ENCODE assay signal across 1 cellular context in the genomic region with DNA sequence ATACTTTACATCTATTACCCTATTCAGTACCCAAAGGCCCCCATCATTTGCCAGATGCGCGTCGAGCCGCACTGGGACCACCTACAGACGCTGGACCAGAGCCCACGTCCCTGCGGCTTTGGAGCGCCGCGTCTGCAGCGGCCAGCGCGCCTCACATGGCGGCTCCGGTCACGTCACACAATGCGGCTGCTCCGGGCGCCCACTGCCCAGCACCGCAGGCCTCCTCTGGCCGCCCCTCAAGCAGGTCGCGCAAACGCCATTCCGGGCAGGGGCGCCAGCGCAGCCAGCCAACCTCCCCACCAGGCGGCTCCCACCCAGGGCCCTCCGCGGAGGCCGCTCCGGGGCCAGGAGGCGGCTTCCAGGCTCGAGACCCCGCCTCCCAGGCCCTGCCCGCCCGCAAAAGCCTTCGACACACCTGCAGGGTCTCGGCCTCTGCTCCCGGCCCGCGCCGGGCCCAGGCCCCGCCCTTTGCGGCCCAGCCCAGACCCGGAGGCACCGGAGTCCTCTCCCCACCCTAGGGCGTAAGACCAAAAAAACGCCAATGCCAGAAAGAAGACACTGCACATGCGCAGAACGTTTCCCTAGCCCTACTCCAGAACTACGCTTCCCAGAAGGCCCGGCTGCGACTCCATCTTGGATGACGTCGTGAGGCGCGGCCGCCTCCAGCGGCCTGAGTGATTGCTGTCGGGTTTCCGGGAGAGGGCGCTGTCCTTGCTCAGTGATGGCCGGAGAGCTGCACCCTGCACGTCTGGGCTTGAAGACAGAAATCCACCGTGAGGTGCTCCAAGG.
TF ChIP-seq lines count a peak whose summit lies in the region.

TSS of gene ZNF25 (minus strand) at position 557 of the 789 bp plus-strand sequence. CDS start 4,925 bp downstream, outside the sequence.

TF ChIP-seq in HepG2, 621 proteins besides CTCF, POLR2A, EP300 and RAD21 (continued from another document and continues in another):
- TF ChIP-seq, protein P1, sequence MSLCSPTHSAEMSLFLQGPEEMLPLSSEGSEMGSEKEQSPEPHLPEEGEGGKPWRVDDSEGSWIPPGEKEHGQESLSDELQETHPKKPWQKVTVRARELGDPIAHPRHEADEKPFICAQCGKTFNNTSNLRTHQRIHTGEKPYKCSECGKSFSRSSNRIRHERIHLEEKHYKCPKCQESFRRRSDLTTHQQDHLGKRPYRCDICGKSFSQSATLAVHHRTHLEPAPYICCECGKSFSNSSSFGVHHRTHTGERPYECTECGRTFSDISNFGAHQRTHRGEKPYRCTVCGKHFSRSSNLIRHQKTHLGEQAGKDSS (CRISPR knock-in tag; IDR thresholded peaks at IDR 0.05; ENCODE audit: borderline replicate concordance, low read depth), result peak; percentile 32; the same call in 1 of the 2 replicates
- TF ChIP-seq TRIM24 (CRISPR knock-in tag; IDR thresholded peaks at IDR 0.05) (no peak), ZNF768 (CRISPR knock-in tag; IDR thresholded peaks at IDR 0.05) (peak; percentile 65; the same call in 1 of the 2 replicates), ATM (IDR thresholded peaks at IDR 0.05; ENCODE audit: borderline replicate concordance) (no peak), XRCC5 (optimal IDR thresholded peaks at IDR 0.05; ENCODE audit: low read length) (peak; percentile 95), ZNF512 (CRISPR knock-in tag; IDR thresholded peaks at IDR 0.05) (no peak), ZNF383 (CRISPR knock-in tag; IDR thresholded peaks at IDR 0.05; ENCODE audit: borderline replicate concordance) (0 out of 2 replicates have a peak, but pooled peaks have one; percentile 55), ZNF564 (CRISPR knock-in tag; IDR thresholded peaks at IDR 0.05) (no peak; the same call in 1 of the 2 replicates), CCAR2 (optimal IDR thresholded peaks at IDR 0.05; ENCODE audit: low read depth, low read length) (no peak), TBX3 (IDR thresholded peaks at IDR 0.05; ENCODE audit: borderline replicate concordance) (no peak), ZKSCAN8 (CRISPR knock-in tag; IDR thresholded peaks at IDR 0.05; ENCODE audit: borderline replicate concordance) (no peak), ELF1 (CRISPR knock-in tag; IDR thresholded peaks at IDR 0.05) (no peak), TFE3 (CRISPR knock-in tag; IDR thresholded peaks at IDR 0.05) (no peak), HOXD1 (CRISPR knock-in tag; IDR thresholded peaks at IDR 0.05) (peak; percentile 89), HOXA7 (CRISPR knock-in tag; IDR thresholded peaks at IDR 0.05) (no peak), CREB3 (CRISPR knock-in tag; IDR thresholded peaks at IDR 0.05) (peak; percentile 30; the same call in 1 of the 2 replicates), NFE2 (CRISPR knock-in tag; IDR thresholded peaks at IDR 0.05) (no peak), TCF7L2 (IDR thresholded peaks at IDR 0.05; ENCODE audit: low read depth, low read length) (no peak), ERF (CRISPR knock-in tag; IDR thresholded peaks at IDR 0.05) (peak; percentile 68; the same call in 1 of the 2 replicates), ZSCAN31 (CRISPR knock-in tag; IDR thresholded peaks at IDR 0.05; ENCODE audit: low read depth) (peak; percentile 87; the same call in 1 of the 2 replicates), CC2D1A (CRISPR knock-in tag; IDR thresholded peaks at IDR 0.05) (no peak), ISX (CRISPR knock-in tag; conservative IDR thresholded peaks at IDR 0.05) (0 out of 2 replicates have a peak, but pooled peaks have one; percentile 16), ZNF333 (CRISPR knock-in tag; IDR thresholded peaks at IDR 0.05; ENCODE audit: borderline replicate concordance) (no peak), ZFP36L1 (CRISPR knock-in tag; IDR thresholded peaks at IDR 0.05) (0 out of 2 replicates have a peak, but pooled peaks have one; percentile 86), HDAC6 (IDR thresholded peaks at IDR 0.05; ENCODE audit: low read depth, low read length) (no peak), ATF7 (IDR thresholded peaks at IDR 0.05) (peak; percentile 75), ATF7 (CRISPR knock-in tag; IDR thresholded peaks at IDR 0.05) (peak; percentile 91), ZEB1 (IDR thresholded peaks at IDR 0.05; ENCODE audit: insufficient replicate concordance, low read depth) (peak; percentile 79), ONECUT2 (CRISPR knock-in tag; IDR thresholded peaks at IDR 0.05) (no peak), ZKSCAN1 (IDR thresholded peaks at IDR 0.05; ENCODE audit: low read length) (no peak), PLRG1 (conservative IDR thresholded peaks at IDR 0.05) (no peak), NFYB (CRISPR knock-in tag; IDR thresholded peaks at IDR 0.05) (0 out of 2 replicates have a peak, but pooled peaks have one; percentile 7), SMC3 (IDR thresholded peaks at IDR 0.05; ENCODE audit: low read length) (peak; percentile 51), REXO4 (CRISPR knock-in tag; IDR thresholded peaks at IDR 0.05; ENCODE audit: borderline replicate concordance) (no peak), SIN3B (IDR thresholded peaks at IDR 0.05; ENCODE audit: low read length) (no peak), KLF16 (CRISPR knock-in tag; IDR thresholded peaks at IDR 0.05) (peak in 1 of 2 experiments; percentile 79; a peak in 1 of 4 replicates), ATRX (CRISPR knock-in tag; IDR thresholded peaks at IDR 0.05; ENCODE audit: borderline replicate concordance) (no peak)
- TF ChIP-seq, protein P2, sequence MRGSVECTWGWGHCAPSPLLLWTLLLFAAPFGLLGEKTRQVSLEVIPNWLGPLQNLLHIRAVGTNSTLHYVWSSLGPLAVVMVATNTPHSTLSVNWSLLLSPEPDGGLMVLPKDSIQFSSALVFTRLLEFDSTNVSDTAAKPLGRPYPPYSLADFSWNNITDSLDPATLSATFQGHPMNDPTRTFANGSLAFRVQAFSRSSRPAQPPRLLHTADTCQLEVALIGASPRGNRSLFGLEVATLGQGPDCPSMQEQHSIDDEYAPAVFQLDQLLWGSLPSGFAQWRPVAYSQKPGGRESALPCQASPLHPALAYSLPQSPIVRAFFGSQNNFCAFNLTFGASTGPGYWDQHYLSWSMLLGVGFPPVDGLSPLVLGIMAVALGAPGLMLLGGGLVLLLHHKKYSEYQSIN (CRISPR knock-in tag; IDR thresholded peaks at IDR 0.05; ENCODE audit: borderline replicate concordance), result no peak
- TF ChIP-seq, protein P3, sequence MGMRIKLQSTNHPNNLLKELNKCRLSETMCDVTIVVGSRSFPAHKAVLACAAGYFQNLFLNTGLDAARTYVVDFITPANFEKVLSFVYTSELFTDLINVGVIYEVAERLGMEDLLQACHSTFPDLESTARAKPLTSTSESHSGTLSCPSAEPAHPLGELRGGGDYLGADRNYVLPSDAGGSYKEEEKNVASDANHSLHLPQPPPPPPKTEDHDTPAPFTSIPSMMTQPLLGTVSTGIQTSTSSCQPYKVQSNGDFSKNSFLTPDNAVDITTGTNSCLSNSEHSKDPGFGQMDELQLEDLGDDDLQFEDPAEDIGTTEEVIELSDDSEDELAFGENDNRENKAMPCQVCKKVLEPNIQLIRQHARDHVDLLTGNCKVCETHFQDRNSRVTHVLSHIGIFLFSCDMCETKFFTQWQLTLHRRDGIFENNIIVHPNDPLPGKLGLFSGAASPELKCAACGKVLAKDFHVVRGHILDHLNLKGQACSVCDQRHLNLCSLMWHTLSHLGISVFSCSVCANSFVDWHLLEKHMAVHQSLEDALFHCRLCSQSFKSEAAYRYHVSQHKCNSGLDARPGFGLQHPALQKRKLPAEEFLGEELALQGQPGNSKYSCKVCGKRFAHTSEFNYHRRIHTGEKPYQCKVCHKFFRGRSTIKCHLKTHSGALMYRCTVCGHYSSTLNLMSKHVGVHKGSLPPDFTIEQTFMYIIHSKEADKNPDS (CRISPR knock-in tag; IDR thresholded peaks at IDR 0.05), result no peak
- TF ChIP-seq, protein P4, sequence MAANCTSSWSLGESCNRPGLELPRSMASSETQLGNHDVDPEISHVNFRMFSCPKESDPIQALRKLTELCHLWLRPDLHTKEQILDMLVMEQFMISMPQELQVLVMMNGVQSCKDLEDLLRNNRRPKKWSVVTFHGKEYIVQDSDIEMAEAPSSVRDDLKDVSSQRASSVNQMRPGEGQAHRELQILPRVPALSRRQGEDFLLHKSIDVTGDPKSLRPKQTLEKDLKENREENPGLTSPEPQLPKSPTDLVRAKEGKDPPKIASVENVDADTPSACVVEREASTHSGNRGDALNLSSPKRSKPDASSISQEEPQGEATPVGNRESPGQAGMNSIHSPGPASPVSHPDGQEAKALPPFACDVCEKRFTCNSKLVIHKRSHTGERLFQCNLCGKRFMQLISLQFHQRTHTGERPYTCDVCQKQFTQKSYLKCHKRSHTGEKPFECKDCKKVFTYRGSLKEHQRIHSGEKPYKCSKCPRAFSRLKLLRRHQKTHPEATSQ (CRISPR knock-in tag; IDR thresholded peaks at IDR 0.05; ENCODE audit: borderline replicate concordance), result no peak
- TF ChIP-seq, protein P5, sequence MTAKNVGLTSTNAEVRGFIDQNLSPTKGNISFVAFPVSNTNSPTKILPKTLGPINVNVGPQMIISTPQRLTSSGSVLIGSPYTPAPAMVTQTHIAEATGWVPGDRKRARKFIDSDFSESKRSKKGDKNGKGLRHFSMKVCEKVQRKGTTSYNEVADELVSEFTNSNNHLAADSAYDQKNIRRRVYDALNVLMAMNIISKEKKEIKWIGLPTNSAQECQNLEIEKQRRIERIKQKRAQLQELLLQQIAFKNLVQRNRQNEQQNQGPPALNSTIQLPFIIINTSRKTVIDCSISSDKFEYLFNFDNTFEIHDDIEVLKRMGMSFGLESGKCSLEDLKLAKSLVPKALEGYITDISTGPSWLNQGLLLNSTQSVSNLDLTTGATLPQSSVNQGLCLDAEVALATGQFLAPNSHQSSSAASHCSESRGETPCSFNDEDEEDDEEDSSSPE (CRISPR knock-in tag; IDR thresholded peaks at IDR 0.05), result peak; percentile 71; the same call in 1 of the 2 replicates
- TF ChIP-seq, protein P6, sequence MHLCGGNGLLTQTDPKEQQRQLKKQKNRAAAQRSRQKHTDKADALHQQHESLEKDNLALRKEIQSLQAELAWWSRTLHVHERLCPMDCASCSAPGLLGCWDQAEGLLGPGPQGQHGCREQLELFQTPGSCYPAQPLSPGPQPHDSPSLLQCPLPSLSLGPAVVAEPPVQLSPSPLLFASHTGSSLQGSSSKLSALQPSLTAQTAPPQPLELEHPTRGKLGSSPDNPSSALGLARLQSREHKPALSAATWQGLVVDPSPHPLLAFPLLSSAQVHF (CRISPR knock-in tag; IDR thresholded peaks at IDR 0.05), result no peak
- TF ChIP-seq, protein P7, sequence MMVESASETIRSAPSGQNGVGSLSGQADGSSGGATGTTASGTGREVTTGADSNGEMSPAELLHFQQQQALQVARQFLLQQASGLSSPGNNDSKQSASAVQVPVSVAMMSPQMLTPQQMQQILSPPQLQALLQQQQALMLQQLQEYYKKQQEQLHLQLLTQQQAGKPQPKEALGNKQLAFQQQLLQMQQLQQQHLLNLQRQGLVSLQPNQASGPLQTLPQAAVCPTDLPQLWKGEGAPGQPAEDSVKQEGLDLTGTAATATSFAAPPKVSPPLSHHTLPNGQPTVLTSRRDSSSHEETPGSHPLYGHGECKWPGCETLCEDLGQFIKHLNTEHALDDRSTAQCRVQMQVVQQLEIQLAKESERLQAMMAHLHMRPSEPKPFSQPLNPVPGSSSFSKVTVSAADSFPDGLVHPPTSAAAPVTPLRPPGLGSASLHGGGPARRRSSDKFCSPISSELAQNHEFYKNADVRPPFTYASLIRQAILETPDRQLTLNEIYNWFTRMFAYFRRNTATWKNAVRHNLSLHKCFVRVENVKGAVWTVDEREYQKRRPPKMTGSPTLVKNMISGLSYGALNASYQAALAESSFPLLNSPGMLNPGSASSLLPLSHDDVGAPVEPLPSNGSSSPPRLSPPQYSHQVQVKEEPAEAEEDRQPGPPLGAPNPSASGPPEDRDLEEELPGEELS (CRISPR knock-in tag; IDR thresholded peaks at IDR 0.05), result 0 out of 2 replicates have a peak, but pooled peaks have one; percentile 39
